Comparison of ENCODE assay signal across 11 cellular contexts in genomic region chr2:102027036-102027702, GRCh38. TPM values are rescaled to one million over a fixed set of nuclear protein-coding genes. Genes with fewer than 3 reads are reported as not detected.
DNase-seq lines count a peak whose midpoint lies in the region; ATAC-seq and TF ChIP-seq lines count a peak whose summit lies in the region.
"Had no signal": no experiment of that assay in that cellular context is flagged by ENCODE, and none has a peak within 500 bp of the region (broad histone marks: within the 10 kb centered on the region; RNA-seq: fewer than 3 reads in every experiment).

No MANE protein-coding gene starts in this region.

- no peak overlapping the region for H3K9ac ChIP-seq in neural progenitor cell

- H3K36me3 Mint-ChIP-seq in neural progenitor cell, result no peaks in the 10 kb centered on the region

- TF ChIP-seq CTCF in fibroblast of pulmonary artery (IDR thresholded peaks at IDR 0.05; ENCODE audit: low read length, missing control alignments) (no peak), neural progenitor cell (IDR thresholded peaks at IDR 0.05) (no peak)

- no peak overlapping the region for H2AFZ ChIP-seq in neural progenitor cell (replicated peaks)

- no peak overlapping the region for H3K4me3 Mint-ChIP-seq in neural progenitor cell

- no peaks in the 10 kb centered on the region for H3F3A ChIP-seq in neural progenitor cell (ENCODE audit: low read depth)

- H3K4me2 ChIP-seq in neural progenitor cell, result no peak overlapping the region

- no peaks in the 10 kb centered on the region for H3K27me3 ChIP-seq in neural progenitor cell

- ATAC-seq in SK-N-SH treated with all-trans-retinoic acid at 6 μM for 48 hours, result peak; percentile 76
- no peak for ATAC-seq in GM18498 (IDR thresholded peaks at IDR 0.05; ENCODE audit: unreplicated experiment)
- no peak for ATAC-seq in HG03439 (IDR thresholded peaks at IDR 0.05; ENCODE audit: unreplicated experiment)
- no peak for ATAC-seq in HG02623 (IDR thresholded peaks at IDR 0.05; ENCODE audit: unreplicated experiment)
- ATAC-seq: left colon had no signal

- peak overlapping the region; percentile 22 for H3K27ac Mint-ChIP-seq in neural progenitor cell

- H4K20me1 ChIP-seq in neural progenitor cell (ENCODE audit: low read depth), result no peaks in the 10 kb centered on the region

- H3K27ac ChIP-seq in neural progenitor cell, result no peak overlapping the region
- H3K27ac ChIP-seq: WERI-Rb-1 had no signal

- H3K9me3 Mint-ChIP-seq in neural progenitor cell, result peaks cover 2% of the 10 kb centered on the region

- peak; percentile 53 for DNase-seq in A172 (ENCODE audit: low spot score)
- peak; percentile 91 for DNase-seq in fibroblast of pulmonary artery (ENCODE audit: low read depth)
- DNase-seq in neural progenitor cell (ENCODE audit: low spot score), result no peak
- DNase-seq in stimulated activated CD4-positive, alpha-beta T cell treated with anti-CD3 and anti-CD28 coated beads, Interleukin-2, amount 100 ng/mL, for 24 hours, result no peak
- DNase-seq: anterior cingulate cortex, left colon, WERI-Rb-1 had no signal

- H3K4me3 ChIP-seq in fibroblast of pulmonary artery (replicated peaks; ENCODE audit: low read depth, low read length), result no peak overlapping the region
- no peak overlapping the region for H3K4me3 ChIP-seq in neural progenitor cell

- H3K79me2 ChIP-seq in neural progenitor cell (ENCODE audit: low read depth), result no peaks in the 10 kb centered on the region

- H3K4me1 ChIP-seq in neural progenitor cell, result no peaks in the 10 kb centered on the region

- no peaks in the 10 kb centered on the region for H3K36me3 ChIP-seq in neural progenitor cell
- H3K36me3 ChIP-seq: WERI-Rb-1 had no signal

- no peaks in the 10 kb centered on the region for H3K9me3 ChIP-seq in neural progenitor cell (ENCODE audit: low read depth)

- H3K4me1 Mint-ChIP-seq in neural progenitor cell, result peaks cover 21% of the 10 kb centered on the region

- H3K27me3 Mint-ChIP-seq in neural progenitor cell (ENCODE audit: insufficient read depth, low read depth), result peaks cover 6% of the 10 kb centered on the region

TF ChIP-seq in SK-N-SH treated with all-trans-retinoic acid at 6 μM for 48 hours, 23 proteins besides CTCF, POLR2A, EP300 and RAD21:
- TF ChIP-seq ZNF70 (CRISPR knock-in tag; IDR thresholded peaks at IDR 0.05) (no peak), SNAI2 (CRISPR knock-in tag; IDR thresholded peaks at IDR 0.05) (no peak), ZNF8 (CRISPR knock-in tag; IDR thresholded peaks at IDR 0.05) (no peak), ZFP3 (CRISPR knock-in tag; IDR thresholded peaks at IDR 0.05) (no peak), TOX (CRISPR knock-in tag; IDR thresholded peaks at IDR 0.05; ENCODE audit: borderline replicate concordance) (no peak), CSDC2 (CRISPR knock-in tag; IDR thresholded peaks at IDR 0.05) (0 out of 2 replicates have a peak, but pooled peaks have one; percentile 14), ZC3H10 (CRISPR knock-in tag; IDR thresholded peaks at IDR 0.05) (no peak)

RNA-seq across cellular contexts. Expression of gene IL1R2, which starts 35.4 kb away (rescaled TPM):
- total RNA-seq in A172 (2014; rRNA removed; shearing (Covaris generic)), result not detected in 2 replicates
- total RNA-seq in neural progenitor cell (ENCODE audit: low replicate concordance), result not detected in 2 replicates

Comparison
In these comparisons a context has a peak if more than half of its experiments do, and no peak if none do; other contexts are left out.
1. DNase-seq: peak in A172 (single experiment) and fibroblast of pulmonary artery (single experiment); none in neural progenitor cell (single experiment) and stimulated activated CD4-positive, alpha-beta T cell treated with anti-CD3 and anti-CD28 coated beads, Interleukin-2, amount 100 ng/mL, for 24 hours (0 of 2).